In the genomic region with DNA sequence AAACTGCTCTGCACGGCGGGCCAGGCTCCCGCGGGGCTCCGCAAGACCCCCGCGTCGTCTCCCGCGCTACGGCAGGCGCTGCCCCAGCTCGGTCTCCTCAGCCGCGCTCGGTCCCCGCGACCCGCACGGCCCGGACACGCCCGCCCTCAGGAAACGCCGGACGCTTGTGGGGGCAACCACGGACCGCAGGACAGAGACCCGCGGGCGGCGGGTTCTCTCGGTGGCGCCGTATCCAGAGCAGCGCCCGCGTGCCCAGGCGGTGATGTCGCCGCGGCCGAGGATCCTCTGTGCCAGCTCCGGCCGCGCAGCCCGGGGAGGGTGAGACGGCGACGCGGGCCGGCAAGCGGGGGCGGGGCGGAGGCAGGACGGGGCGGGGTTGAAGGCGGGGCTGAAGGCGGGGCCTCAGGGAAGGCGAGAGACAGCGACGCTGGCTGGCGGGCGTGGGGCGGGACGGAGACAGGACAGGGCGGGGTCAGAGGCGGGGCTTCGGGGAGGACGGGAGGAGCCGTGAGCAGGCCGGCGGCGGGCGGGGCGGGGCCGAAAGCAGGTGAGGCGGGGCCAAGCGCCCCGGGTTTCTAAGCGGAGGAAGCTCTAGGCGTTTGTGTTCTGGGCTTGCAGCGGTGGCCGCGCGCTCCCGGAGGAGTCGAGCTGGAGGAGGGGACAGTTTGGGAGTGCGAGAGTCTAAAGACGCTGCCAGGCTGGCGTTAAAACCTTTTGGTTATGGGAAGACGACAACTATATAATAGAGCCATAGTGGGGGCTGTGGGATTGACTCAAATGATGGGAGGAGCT, we compare ENCODE assay signal across 7 cellular contexts.
DNase-seq lines count a peak whose midpoint lies in the region; ATAC-seq, FAIRE-seq and TF ChIP-seq lines count a peak whose summit lies in the region.

TSS of gene DSEL (minus strand) at position 289 of the 792 bp plus-strand sequence. CDS start 2,112 bp downstream, outside the sequence.

- no peaks in the 10 kb centered on the region for H3K27me3 ChIP-seq in iPS-18a (ENCODE audit: control insufficient read depth, insufficient read depth, low read length)

- H3K27ac ChIP-seq in VCaP = peak within 1 kb of the TSS; percentile 93
- no peak within 1 kb of the TSS for H3K27ac ChIP-seq in iPS-18a (ENCODE audit: low read length)

- H3K4me1 ChIP-seq in iPS-18a (ENCODE audit: control insufficient read depth, low read depth, low read length) = peaks cover 15% of the 10 kb centered on the region

- in situ Hi-C loops in T47D (cut with HindIII; ENCODE audit: low pct_unique_long_range_greater_than_20kb, low sequenced_read_pairs) = no loop called here

- ATAC-seq in HG02973 (IDR thresholded peaks at IDR 0.05; ENCODE audit: unreplicated experiment) = peak; percentile 99

- H3K4me3 ChIP-seq in iPS-18a (ENCODE audit: low read length) = peak within 1 kb of the TSS; percentile 88
- peak within 1 kb of the TSS; percentile 93 for H3K4me3 ChIP-seq in skeletal muscle cell (ENCODE audit: low read depth, low read length)

- TF ChIP-seq CTCF in VCaP (conservative IDR thresholded peaks at IDR 0.05) = no peak

- FAIRE-seq in GM18507 (lab: Jason Lieb, UNC) = peak; percentile 83

- peak within 1 kb of the TSS; percentile 71 for H3K9ac ChIP-seq in iPS-18a (ENCODE audit: low read length)

- H3K9me3 ChIP-seq in iPS-18a (ENCODE audit: control insufficient read depth, low read depth, low read length) = no peaks in the 10 kb centered on the region

- DNase-seq in GM18507 (ENCODE audit: extremely low spot score, insufficient read length, low read depth) (peak; percentile 97), NCI-H1930 (lab: John Stamatoyannopoulos, UW) (peak; percentile 82 to 89), T47D (ENCODE audit: low read depth in 1 of 2, low spot score in 1 of 2) (peak; percentile 79 to 93), skeletal muscle cell (ENCODE audit: low read depth) (peak; percentile 91)

- H3K36me3 ChIP-seq in iPS-18a (ENCODE audit: control insufficient read depth, low read depth, low read length) = no peaks in the 10 kb centered on the region
